Comparison of ENCODE assay signal across 11 cellular contexts in genomic region chr4:54998991-54999390, GRCh38.
DNase-seq lines count a peak whose midpoint lies in the region; ATAC-seq and TF ChIP-seq lines count a peak whose summit lies in the region.
"Had no signal": no experiment of that assay in that cellular context is flagged by ENCODE, and none has a peak within 500 bp of the region (broad histone marks: within the 10 kb centered on the region; RNA-seq: fewer than 3 reads in every experiment).

No MANE protein-coding gene starts in this region.

- POLR2A ChIA-PET in IMR-90 (lab: Charles Lee; ENCODE audit: unreplicated experiment): no interaction called here

- no TSS peak for BruUV-seq in IMR-90 (replicated peaks; lab: Mats Ljungman, UMichigan)

- intact Hi-C loops in IMR-90 (cut with micrococcal nuclease) (no loop called here), spleen (cut with DNase I; ENCODE audit: low total_unique reads) (no loop called here)

- H3K27ac ChIP-seq in IMR-90 (ENCODE audit: insufficient read depth, low read length): no peak overlapping the region
- no peak overlapping the region for H3K27ac ChIP-seq in right atrium auricular region
- H3K27ac ChIP-seq in spleen: no peak overlapping the region
- H3K27ac ChIP-seq: skin epidermis had no signal

- no peak overlapping the region for H2BK15ac ChIP-seq in IMR-90 (ENCODE audit: low read depth, low read length)

- H3K79me1 ChIP-seq in IMR-90 (ENCODE audit: low read depth in 1 of 2, low read length in 2 of 2): no peaks in the 10 kb centered on the region

- dilution Hi-C loops in IMR-90 (cut with HindIII; ENCODE audit: low sequenced_read_pairs, unreplicated experiment): no loop called here

- H3K4me3 ChIP-seq in IMR-90 (ENCODE audit: insufficient read depth, low read depth, low read length) (no peak overlapping the region), right atrium auricular region (no peak overlapping the region), spleen (no peak overlapping the region)
- H3K4me3 ChIP-seq: skin epidermis had no signal

- TF ChIP-seq CTCF in IMR-90 (conservative IDR thresholded peaks at IDR 0.05; ENCODE audit: low read depth, low read length): peak; percentile 20; the same call in 1 of the 2 replicates
- peak; percentile 31 to 70 for TF ChIP-seq CTCF in right atrium auricular region (IDR thresholded peaks at IDR 0.05)
- peak in 6 of 11 experiments; percentile 8 to 24 (median 19) for TF ChIP-seq CTCF in spleen (IDR thresholded peaks at IDR 0.05 in 8 of 11, conservative IDR thresholded peaks at IDR 0.05 in 3 of 11)

- H4K8ac ChIP-seq in IMR-90 (ENCODE audit: low read depth in 2 of 2, low read length in 2 of 2): no peak overlapping the region

- H3K23ac ChIP-seq in IMR-90 (ENCODE audit: low read depth, low read length): no peak overlapping the region

- no peak overlapping the region for H3K4ac ChIP-seq in IMR-90 (ENCODE audit: low read depth, low read length)

- H2BK5ac ChIP-seq in IMR-90 (ENCODE audit: low read depth, low read length, poor library complexity, severe bottlenecking): no peak overlapping the region

- no peak overlapping the region for H3K9ac ChIP-seq in IMR-90 (ENCODE audit: low read depth, low read length)

- H4K20me1 ChIP-seq in IMR-90 (ENCODE audit: insufficient read depth, low read length): no peaks in the 10 kb centered on the region

- TF ChIP-seq RAD21 in IMR-90 (IDR thresholded peaks at IDR 0.05; ENCODE audit: low read length): peak; percentile 28; the same call in 1 of the 2 replicates

- no peak overlapping the region for H2AFZ ChIP-seq in IMR-90 (replicated peaks; ENCODE audit: low read length, poor library complexity)

- no peak overlapping the region for H4K91ac ChIP-seq in IMR-90 (ENCODE audit: insufficient read depth, low read depth, low read length)

- DNase-seq in IMR-90: peak; percentile 4
- peak; percentile 24 for DNase-seq in brain pericyte (ENCODE audit: low read depth, low spot score)
- no peak for DNase-seq in right atrium auricular region (ENCODE audit: low spot score)
- DNase-seq in spleen: no peak
- no peak for DNase-seq in NCI-H1694 treated with DMSO at 0.1 percent for 48 hours (lab: John Stamatoyannopoulos, UW)
- no peak for DNase-seq in NCI-H748 (lab: John Stamatoyannopoulos, UW; ENCODE audit: unreplicated experiment)
- DNase-seq in SW 1271 (lab: John Stamatoyannopoulos, UW): no peak
- DNase-seq: activated naive CD4-positive, alpha-beta T cell treated with anti-CD3 and anti-CD28 coated beads, Interleukin-2, amount 10 ng/mL, durations not matched to agents 7 days and 5 days; GDM1 had no signal

- CTCF ChIA-PET in IMR-90 (lab: Yijun Ruan, JAX): no interaction called here

- no peak overlapping the region for H2BK120ac ChIP-seq in IMR-90 (ENCODE audit: low read depth, low read length)

- no peak overlapping the region for H3K56ac ChIP-seq in IMR-90 (ENCODE audit: extremely low read depth, insufficient read depth, low read length)

- TF ChIP-seq POLR2A in IMR-90 (IDR thresholded peaks at IDR 0.05; ENCODE audit: low read depth, low read length): no peak
- TF ChIP-seq POLR2A in spleen (IDR thresholded peaks at IDR 0.05): no peak

- no peak overlapping the region for H4K5ac ChIP-seq in IMR-90 (ENCODE audit: low read depth, low read length)

- no peak overlapping the region for H2BK20ac ChIP-seq in IMR-90 (ENCODE audit: low read depth, low read length)

- in situ Hi-C loops in IMR-90 (cut with MboI; ENCODE audit: low sequenced_read_pairs): no loop called here

- no peak overlapping the region for H3K14ac ChIP-seq in IMR-90 (replicated peaks; ENCODE audit: low read depth, low read length)

- peak; percentile 46; the same call in 1 of the 2 replicates for ATAC-seq in IMR-90 (ENCODE audit: low read depth)
- no peak for ATAC-seq in GM18502 (IDR thresholded peaks at IDR 0.05; ENCODE audit: poor library complexity, unreplicated experiment)

- H2AK9ac ChIP-seq in IMR-90 (replicated peaks; ENCODE audit: low read depth, low read length, poor library complexity): no peak overlapping the region

- H3K36me3 ChIP-seq in IMR-90 (ENCODE audit: control insufficient read depth, insufficient read depth, low read length) (no peaks in the 10 kb centered on the region), right atrium auricular region (no peaks in the 10 kb centered on the region), spleen (no peaks in the 10 kb centered on the region)

- no peak overlapping the region for H3K4me2 ChIP-seq in IMR-90 (ENCODE audit: low read depth, low read length)

- no peak overlapping the region for H3K18ac ChIP-seq in IMR-90 (ENCODE audit: low read depth, low read length)

- H3K9me3 ChIP-seq in IMR-90 (ENCODE audit: control insufficient read depth, insufficient read depth, low read length) (no peaks in the 10 kb centered on the region), right atrium auricular region (no peaks in the 10 kb centered on the region), spleen (peaks cover 0 to 4% (median 0%) of the 10 kb centered on the region in 8 donors)

- H3K4me1 ChIP-seq in IMR-90 (ENCODE audit: control insufficient read depth, insufficient read depth, low read length) (no peaks in the 10 kb centered on the region), right atrium auricular region (no peaks in the 10 kb centered on the region), spleen (no peaks in the 10 kb centered on the region)

- H3K27me3 ChIP-seq in IMR-90 (ENCODE audit: control insufficient read depth, insufficient read depth, low read length) (peaks cover 2% of the 10 kb centered on the region; the same call in 1 of the 2 replicates), right atrium auricular region (no peaks in the 10 kb centered on the region), spleen (replicated peaks in 1 of 7) (peaks cover 0 to 39% (median 0%) of the 10 kb centered on the region in 7 donors)

- no peaks in the 10 kb centered on the region for H3K9me1 ChIP-seq in IMR-90 (ENCODE audit: insufficient read depth, low read length)

- H2AK5ac ChIP-seq in IMR-90 (ENCODE audit: low read depth, low read length): no peak overlapping the region

TF ChIP-seq in IMR-90, 13 proteins besides CTCF, POLR2A, EP300 and RAD21:
- TF ChIP-seq MAFK (IDR thresholded peaks at IDR 0.05; ENCODE audit: low read depth, low read length) (no peak), ELK1 (IDR thresholded peaks at IDR 0.05; ENCODE audit: borderline replicate concordance, low read depth, low read length) (no peak), SMC3 (IDR thresholded peaks at IDR 0.05; ENCODE audit: low read depth, low read length) (peak; percentile 19; the same call in 1 of the 2 replicates)

Comparison
In these comparisons a context has a peak if more than half of its experiments do, and no peak if none do; other contexts are left out.
1. DNase-seq: peak in IMR-90 (single experiment) and brain pericyte (single experiment); none in right atrium auricular region (single experiment), spleen (single experiment), NCI-H1694 treated with DMSO at 0.1 percent for 48 hours (single experiment), NCI-H748 (single experiment) and SW 1271 (0 of 2).
2. Peak in every context shown above with its lines, with median percentiles within 50 percentile points of each other: CTCF ChIP-seq.